In genomic region chr16:67683767-67684166, GRCh38 we compare ENCODE assay signal across 14 cellular contexts. TPM values are rescaled to one million over a fixed set of nuclear protein-coding genes. Genes with fewer than 3 reads are reported as not detected.
DNase-seq lines count a peak whose midpoint lies in the region; ATAC-seq and TF ChIP-seq lines count a peak whose summit lies in the region.
"Had no signal": no experiment of that assay in that cellular context is flagged by ENCODE, and none has a peak within 500 bp of the region (broad histone marks: within the 10 kb centered on the region; RNA-seq: fewer than 3 reads in every experiment).

No MANE protein-coding gene starts in this region.

- TF ChIP-seq CTCF in left ventricle myocardium inferior (IDR thresholded peaks at IDR 0.05; ENCODE audit: borderline replicate concordance) (no peak), heart left ventricle (IDR thresholded peaks at IDR 0.05) (no peak), endothelial cell (IDR thresholded peaks at IDR 0.05; ENCODE audit: unreplicated experiment) (no peak), neutrophil (IDR thresholded peaks at IDR 0.05) (no peak), WTC11 (IDR thresholded peaks at IDR 0.05) (no peak)

- no peak for TF ChIP-seq POLR2A in heart left ventricle (IDR thresholded peaks at IDR 0.05)

- no peak overlapping the region for H3K27ac Mint-ChIP-seq in endothelial cell (ENCODE audit: unreplicated experiment)
- no peak overlapping the region for H3K27ac Mint-ChIP-seq in WTC11

- intact Hi-C loops in left ventricle myocardium inferior (cut with micrococcal nuclease) = no loop called here
- intact Hi-C loops in heart left ventricle (cut with DNase I) = no loop called here

- H3K4me1 ChIP-seq in left ventricle myocardium inferior = peaks cover 23% of the 10 kb centered on the region
- H3K4me1 ChIP-seq in heart left ventricle = peaks cover 0 to 15% (median 5%) of the 10 kb centered on the region in 12 donors
- H3K4me1 ChIP-seq in neutrophil (ENCODE audit: control insufficient read depth in 1 of 2, insufficient read depth in 1 of 2, low read depth in 1 of 2, low read length in 1 of 2) = peaks cover 61 to 63% of the 10 kb centered on the region in 2 experiments
- H3K4me1 ChIP-seq: A549, SJCRH30 had no signal

- POLR2A ChIA-PET in WTC11 (lab: Charles Lee) = no interaction called here

- CTCF ChIA-PET in WTC11 (lab: Charles Lee) = interaction anchor here (1.6 kb wide), 1 partner anchor 163 kb away, joined by 5 read pairs; no protein-coding TSS in a partner anchor

- H3K27ac ChIP-seq in left ventricle myocardium inferior (replicated peaks) (peak overlapping the region; percentile 79), heart left ventricle (no peak overlapping the region), neutrophil (peak overlapping the region; percentile 79)
- H3K27ac ChIP-seq: A549, SJCRH30 had no signal

- H3K4me1 Mint-ChIP-seq in endothelial cell (ENCODE audit: unreplicated experiment) (peaks cover 9% of the 10 kb centered on the region), WTC11 (no peaks in the 10 kb centered on the region)

- H3K27me3 ChIP-seq in left ventricle myocardium inferior (ENCODE audit: low read depth) (no peaks in the 10 kb centered on the region), heart left ventricle (no peaks in the 10 kb centered on the region), neutrophil (no peaks in the 10 kb centered on the region)
- H3K27me3 ChIP-seq: SJCRH30 had no signal

- WGBS in heart left ventricle, 4 donors = 96 to 100% (median 97%) methylated on average over 4 of the region's 4 CpGs

- peaks cover 13% of the 10 kb centered on the region for H3K36me3 Mint-ChIP-seq in endothelial cell (ENCODE audit: low read depth, unreplicated experiment)
- peaks cover 16% of the 10 kb centered on the region for H3K36me3 Mint-ChIP-seq in WTC11

- H3K4me3 ChIP-seq in left ventricle myocardium inferior (no peak overlapping the region), heart left ventricle (no peak overlapping the region), neutrophil (ENCODE audit: low read depth in 1 of 2, low read length in 1 of 2) (no peak overlapping the region)
- H3K4me3 ChIP-seq: A549, SJCRH30 had no signal

- H3K9me3 Mint-ChIP-seq in endothelial cell (ENCODE audit: unreplicated experiment) (no peaks in the 10 kb centered on the region), WTC11 (no peaks in the 10 kb centered on the region)

- H3K9me3 ChIP-seq in left ventricle myocardium inferior (replicated peaks) (no peaks in the 10 kb centered on the region), heart left ventricle (no peaks in the 10 kb centered on the region), neutrophil (no peaks in the 10 kb centered on the region)
- H3K9me3 ChIP-seq: A549, SJCRH30 had no signal

- H3K4me3 Mint-ChIP-seq in endothelial cell (ENCODE audit: unreplicated experiment) = peak overlapping the region; percentile 12
- H3K4me3 Mint-ChIP-seq in WTC11 = no peak overlapping the region

- ATAC-seq in heart left ventricle (no peak), HG03571 (IDR thresholded peaks at IDR 0.05; ENCODE audit: unreplicated experiment) (no peak), HG03196 (IDR thresholded peaks at IDR 0.05; ENCODE audit: unreplicated experiment) (no peak), WTC11 (no peak)
- ATAC-seq: A549 had no signal

- H3K36me3 ChIP-seq in left ventricle myocardium inferior = peaks cover 16% of the 10 kb centered on the region
- H3K36me3 ChIP-seq in heart left ventricle = peaks cover 0 to 34% (median 23%) of the 10 kb centered on the region in 9 donors
- peaks cover 13% of the 10 kb centered on the region for H3K36me3 ChIP-seq in neutrophil
- H3K36me3 ChIP-seq: SJCRH30 had no signal

- no peaks in the 10 kb centered on the region for H3K27me3 Mint-ChIP-seq in endothelial cell (ENCODE audit: unreplicated experiment)
- no peaks in the 10 kb centered on the region for H3K27me3 Mint-ChIP-seq in WTC11 (ENCODE audit: low read depth)

- DNase-seq in left ventricle myocardium inferior (no peak), heart left ventricle (no peak), endothelial cell (ENCODE audit: low spot score) (no peak), WTC11 (ENCODE audit: low spot score) (no peak)
- DNase-seq: DMS79, NCI-H1105 treated with DMSO at 0.1 percent for 48 hours, NCI-H187, NCI-H2171, NCI-H82, SJCRH30 had no signal

TF ChIP-seq in WTC11, 78 proteins besides CTCF, POLR2A, EP300 and RAD21:
- TF ChIP-seq FOXK1 (CRISPR knock-in tag; IDR thresholded peaks at IDR 0.05) (no peak), ZNF425 (CRISPR knock-in tag; conservative IDR thresholded peaks at IDR 0.05) (no peak), ZNF423 (CRISPR knock-in tag; IDR thresholded peaks at IDR 0.05) (no peak)

RNA-seq across cellular contexts. Expression of gene C16orf86, which starts 17.2 kb away (rescaled TPM):
- total RNA-seq in left ventricle myocardium inferior = 2.9 TPM
- 10 to 100 TPM in 1 of 9 donors, 1 to 10 TPM in 8; 3.5 to 11.6 (median 4.3) TPM for total RNA-seq in heart left ventricle
- polyA plus RNA-seq in heart left ventricle = 1 to 10 TPM; 2.1 to 4.4 TPM
- 1.8 TPM for total RNA-seq in endothelial cell (ENCODE audit: unreplicated experiment)
- 4.1 to 5.4 TPM (median 4.9 TPM) in 3 replicates for total RNA-seq in WTC11 (2021)

RNA-seq across cellular contexts. Expression of gene ENKD1, which starts 17.2 kb away (rescaled TPM):
- total RNA-seq in left ventricle myocardium inferior (9.6 TPM), heart left ventricle (10 to 100 TPM in 4 of 9 donors, 1 to 10 TPM in 5; 7.6 to 15.6 (median 8.6) TPM), endothelial cell (ENCODE audit: unreplicated experiment) (9.9 TPM), WTC11 (2021) (10.3 to 11.9 TPM (median 11.7 TPM) in 3 replicates)
- polyA plus RNA-seq in heart left ventricle = 10 to 100 TPM; 11.8 to 26.9 TPM

RNA-seq across cellular contexts. Expression of gene PARD6A, which starts 23.0 kb away (rescaled TPM):
- 3.4 TPM for total RNA-seq in left ventricle myocardium inferior
- total RNA-seq in heart left ventricle = 1 to 10 TPM; 1.7 to 5.6 (median 2.9) TPM
- 1 to 10 TPM; 2.7 to 7.0 TPM for polyA plus RNA-seq in heart left ventricle
- total RNA-seq in endothelial cell (ENCODE audit: unreplicated experiment) = 1.2 TPM
- total RNA-seq in WTC11 (2021) = 17.1 to 18.5 TPM (median 17.4 TPM) in 3 replicates

RNA-seq across cellular contexts. Expression of gene ACD, which starts 23.7 kb away (rescaled TPM):
- 7.1 TPM for total RNA-seq in left ventricle myocardium inferior
- 10 to 100 TPM in 4 of 9 donors, 1 to 10 TPM in 5; 6.2 to 19.9 (median 9.5) TPM for total RNA-seq in heart left ventricle
- 10 to 100 TPM in 1 of 2 donors, 1 to 10 TPM in 1; 7.8 to 15.6 TPM for polyA plus RNA-seq in heart left ventricle
- total RNA-seq in endothelial cell (ENCODE audit: unreplicated experiment) = 27.1 TPM
- total RNA-seq in WTC11 (2021) = 38.1 to 41.3 TPM (median 40.7 TPM) in 3 replicates

RNA-seq across cellular contexts. Expression of gene GFOD2, which starts 35.3 kb away (rescaled TPM):
- total RNA-seq in left ventricle myocardium inferior (11.1 TPM), heart left ventricle (10 to 100 TPM in 3 of 9 donors, 1 to 10 TPM in 6; 6.5 to 11.7 (median 9.8) TPM), endothelial cell (ENCODE audit: unreplicated experiment) (44.2 TPM), WTC11 (2021) (19.3 to 29.5 TPM (median 22.8 TPM) in 3 replicates)
- polyA plus RNA-seq in heart left ventricle = 10 to 100 TPM in 1 of 2 donors, 1 to 10 TPM in 1; 8.2 to 15.4 TPM

Comparison
In these comparisons a context has a peak if more than half of its experiments do, and no peak if none do; other contexts are left out.
1. H3K27ac ChIP-seq: peak in left ventricle myocardium inferior (single experiment) and neutrophil (single experiment); none in heart left ventricle (0 of 12).